ENCODE assay signal across 8 cellular contexts in the genomic region with DNA sequence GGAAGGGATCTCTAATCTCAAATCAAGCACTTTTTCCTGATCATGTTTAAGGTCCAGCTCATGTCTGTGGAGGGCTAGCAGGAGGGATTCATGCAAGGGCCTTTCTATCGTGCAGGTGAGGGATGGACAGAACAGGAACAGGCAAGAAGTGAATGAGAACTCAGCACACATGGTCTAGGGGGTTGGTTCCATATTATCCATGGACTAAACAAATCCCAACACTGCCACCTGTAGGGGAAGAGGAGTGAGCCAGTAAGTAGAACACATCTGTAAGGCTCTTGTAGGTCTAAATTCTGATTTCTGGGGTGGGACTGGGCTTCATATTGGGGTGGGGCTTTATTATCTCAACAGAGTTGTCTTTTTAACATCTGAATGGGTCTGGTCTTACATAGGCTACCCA.
DNase-seq lines count a peak whose midpoint lies in the region; ATAC-seq and TF ChIP-seq lines count a peak whose summit lies in the region.
"Had no signal": no experiment of that assay in that cellular context is flagged by ENCODE, and none has a peak within 500 bp of the region (broad histone marks: within the 10 kb centered on the region; RNA-seq: fewer than 3 reads in every experiment).

No MANE protein-coding gene starts in this region.

- H3K9ac ChIP-seq in colonic mucosa (ENCODE audit: low read depth in 2 of 2, low read length in 2 of 2), result no peak overlapping the region

- 77 to 94% (median 79%) methylated on average over 1 of the region's 1 CpG for WGBS in heart left ventricle, 4 donors

- H3K79me2 ChIP-seq in DOHH2 (ENCODE audit: control insufficient read depth, low read length), result no peaks in the 10 kb centered on the region

- no peak overlapping the region for H3K4me2 ChIP-seq in DOHH2 (ENCODE audit: low read length)

- H3K9me2 ChIP-seq in DOHH2 (replicated peaks; ENCODE audit: control insufficient read depth, low read length), result no peaks in the 10 kb centered on the region

- TF ChIP-seq CTCF in DOHH2 (IDR thresholded peaks at IDR 0.05; ENCODE audit: low read depth, low read length, poor library complexity, severe bottlenecking) (peak; percentile 55), VCaP (conservative IDR thresholded peaks at IDR 0.05) (peak; percentile 26; the same call in 1 of the 2 replicates), colonic mucosa (IDR thresholded peaks at IDR 0.05) (no peak), heart left ventricle (IDR thresholded peaks at IDR 0.05) (peak in 1 of 12 donors; percentile 6)

- peak; percentile 18 for DNase-seq in HuH-7 (ENCODE audit: low spot score)
- peak; percentile 13 for DNase-seq in myocyte (ENCODE audit: low read depth)
- DNase-seq in colonic mucosa, result no peak
- DNase-seq in heart left ventricle, result no peak
- DNase-seq: NCI-H524 treated with DMSO at 0.1 percent for 48 hours had no signal

- ATAC-seq in heart left ventricle (no peak), HG02610 (IDR thresholded peaks at IDR 0.05; ENCODE audit: unreplicated experiment) (no peak)

- no peaks in the 10 kb centered on the region for H4K20me1 ChIP-seq in DOHH2 (ENCODE audit: control insufficient read depth, insufficient read depth, low read depth, low read length)

- H3K27me3 ChIP-seq in DOHH2 (ENCODE audit: control insufficient read depth, low read length) (0 out of 2 replicates have a peak, but pooled peaks cover 5% of the 10 kb centered on the region), colonic mucosa (no peaks in the 10 kb centered on the region), heart left ventricle (no peaks in the 10 kb centered on the region)

- H3K4me3 ChIP-seq in DOHH2 (ENCODE audit: low read length) (no peak overlapping the region), colonic mucosa (no peak overlapping the region), heart left ventricle (no peak overlapping the region)

- no peaks in the 10 kb centered on the region for H3K36me3 ChIP-seq in DOHH2 (ENCODE audit: control insufficient read depth, low read length)
- no peaks in the 10 kb centered on the region for H3K36me3 ChIP-seq in colonic mucosa
- H3K36me3 ChIP-seq in heart left ventricle, result no peaks in the 10 kb centered on the region

- H3K9me3 ChIP-seq in DOHH2 (ENCODE audit: control insufficient read depth, insufficient read depth, low read length), result no peaks in the 10 kb centered on the region
- no peaks in the 10 kb centered on the region for H3K9me3 ChIP-seq in colonic mucosa
- no peaks in the 10 kb centered on the region for H3K9me3 ChIP-seq in heart left ventricle

- no peak for TF ChIP-seq POLR2A in heart left ventricle (IDR thresholded peaks at IDR 0.05)

- H3K4me1 ChIP-seq in DOHH2 (ENCODE audit: control insufficient read depth, low read length) (no peaks in the 10 kb centered on the region), colonic mucosa (no peaks in the 10 kb centered on the region), heart left ventricle (no peaks in the 10 kb centered on the region)

- H3K27ac ChIP-seq in DOHH2 (ENCODE audit: low read depth, low read length), result no peak overlapping the region
- H3K27ac ChIP-seq in VCaP, result no peak overlapping the region
- H3K27ac ChIP-seq in colonic mucosa, result no peak overlapping the region
- no peak overlapping the region for H3K27ac ChIP-seq in heart left ventricle

- intact Hi-C loops in colonic mucosa (cut with DNase I), result no loop called here
- intact Hi-C loops in heart left ventricle (cut with DNase I), result loop anchor here in 1 of 10 donors (10.0 kb wide), 1 partner anchor 333 kb away; no protein-coding TSS in a partner anchor

- H3F3A ChIP-seq in DOHH2 (ENCODE audit: control insufficient read depth, insufficient read depth), result no peaks in the 10 kb centered on the region

Comparison
In these comparisons a context has a peak if more than half of its experiments do, and no peak if none do; other contexts are left out.
1. DNase-seq: peak in HuH-7 (single experiment) and myocyte (single experiment); none in colonic mucosa (single experiment) and heart left ventricle (0 of 5).